In the genomic region with DNA sequence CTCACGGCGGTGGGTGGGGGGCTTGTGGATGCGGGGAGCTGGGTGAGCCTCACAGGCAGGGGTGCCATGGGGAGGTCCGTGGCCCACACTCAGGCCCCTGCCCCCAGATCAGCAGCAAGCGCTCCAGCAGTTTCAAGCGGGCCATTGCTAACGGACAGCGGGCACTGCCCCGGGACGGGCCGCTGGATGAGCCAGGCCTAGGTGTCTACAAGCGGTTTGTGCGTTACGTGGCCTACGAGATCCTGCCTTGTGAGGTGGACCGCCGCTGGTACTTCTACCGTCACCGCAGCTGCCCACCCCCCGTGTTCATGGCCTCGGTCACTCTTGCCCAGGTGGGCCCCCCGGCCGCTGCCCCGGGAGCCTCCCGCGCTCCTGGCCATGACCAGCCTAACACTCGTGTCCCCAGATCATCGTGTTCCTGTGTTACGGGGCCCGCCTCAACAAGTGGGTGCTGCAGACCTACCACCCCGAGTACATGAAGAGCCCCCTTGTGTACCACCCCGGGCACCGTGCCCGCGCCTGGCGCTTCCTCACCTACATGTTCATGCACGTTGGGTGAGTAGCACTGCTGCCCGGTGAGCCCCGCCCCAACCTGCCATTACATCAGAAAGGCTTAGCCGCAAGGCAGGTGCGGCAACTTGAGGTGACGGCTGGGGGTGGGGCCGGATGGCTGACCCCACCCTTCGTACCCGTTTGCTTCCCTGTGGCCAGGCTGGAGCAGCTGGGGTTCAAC, we compare ENCODE assay signal across 13 cellular contexts. TPM values are rescaled to one million over a fixed set of nuclear protein-coding genes. Genes with fewer than 3 reads are reported as not detected.
DNase-seq lines count a peak whose midpoint lies in the region; ATAC-seq, FAIRE-seq and TF ChIP-seq lines count a peak whose summit lies in the region.
"Had no signal": no experiment of that assay in that cellular context is flagged by ENCODE, and none has a peak within 500 bp of the region (broad histone marks: within the 10 kb centered on the region; RNA-seq: fewer than 3 reads in every experiment).

No MANE protein-coding gene starts in this region.

- H3K4me1 ChIP-seq in H1 (replicated peaks in 1 of 4; ENCODE audit: control insufficient read depth in 3 of 4, insufficient read depth in 4 of 4, low read length in 3 of 4) (peaks cover 0 to 37% (median 30%) of the 10 kb centered on the region in 4 experiments; a peak in 6 of 7 replicates), upper lobe of left lung (peaks cover 24 to 56% (median 32%) of the 10 kb centered on the region in 4 donors), body of pancreas (peaks cover 44% of the 10 kb centered on the region)

- CTCF ChIA-PET in H1 (lab: Charles Lee; ENCODE audit: partially characterized antibody) = interaction anchor here (1.1 to 12.0 kb wide), 9 partner anchors 9 to 95 kb away, joined by 3 to 75 read pairs (median 6); a partner anchor contains a TSS

- H3K18ac ChIP-seq in H1 (ENCODE audit: extremely low read depth, low read length) = peak overlapping the region; percentile 48; the same call in 1 of the 2 replicates

- H3K9ac ChIP-seq in H1 (replicated peaks in 1 of 4; ENCODE audit: extremely low read depth in 1 of 4, low read depth in 3 of 4, low read length in 3 of 4) = no peak overlapping the region
- H3K9ac ChIP-seq: parathyroid adenoma had no signal

- H3K27me3 ChIP-seq in H1 (replicated peaks in 1 of 4; ENCODE audit: control insufficient read depth in 3 of 4, extremely low read depth in 1 of 4, insufficient read depth in 3 of 4, low read length in 3 of 4) (peaks cover 0 to 2% (median 0%) of the 10 kb centered on the region in 4 experiments; a peak in 2 of 7 replicates), upper lobe of left lung (no peaks in the 10 kb centered on the region), body of pancreas (no peaks in the 10 kb centered on the region)

- peak; percentile 50 for DNase-seq in activated T-cell treated with anti-CD3 and anti-CD28 coated beads, Interleukin-2, amount 50 U/mL, for 1 hour
- no peak for DNase-seq in activated T-cell treated with anti-CD3 and anti-CD28 coated beads, Interleukin-2, amount 50 U/mL, for 48 hours
- DNase-seq in NCI-H345 (lab: John Stamatoyannopoulos, UW) (peak; percentile 93), H1 (ENCODE audit: low read depth in 1 of 2, low spot score in 2 of 2) (peak in 1 of 2 experiments; percentile 63), upper lobe of left lung (peak; percentile 84 to 91), body of pancreas (no peak), D721Med (ENCODE audit: insufficient read length, low spot score) (no peak)
- DNase-seq: activated T-cell treated with anti-CD3 and anti-CD28 coated beads, Interleukin-2, amount 50 U/mL, for 72 hours; NCI-H1048; stimulated activated naive CD8-positive, alpha-beta T cell treated with anti-CD3 and anti-CD28 coated beads, Interleukin-15, amount 100 ng/mL, for 72 hours had no signal

- no peak overlapping the region for H2BK120ac ChIP-seq in H1 (replicated peaks; ENCODE audit: low read depth, low read length)

- TF ChIP-seq POLR2A in H1 (IDR thresholded peaks at IDR 0.05; ENCODE audit: control extremely low read depth in 1 of 2, low read depth in 2 of 2, low read length in 2 of 2) (no peak), upper lobe of left lung (IDR thresholded peaks at IDR 0.05) (no peak), body of pancreas (IDR thresholded peaks at IDR 0.05) (no peak)

- H3K14ac ChIP-seq in H1 (ENCODE audit: insufficient read length) = no peak overlapping the region

- H2BK15ac ChIP-seq in H1 (ENCODE audit: low read length) = peak overlapping the region; percentile 92; the same call in 1 of the 2 replicates

- H3K36me3 ChIP-seq in H1 (ENCODE audit: control insufficient read depth in 2 of 4, insufficient read depth in 4 of 4, low read length in 3 of 4) (peaks cover 10 to 22% (median 16%) of the 10 kb centered on the region in 4 experiments; a peak in 7 of 8 replicates), upper lobe of left lung (peaks cover 10 to 29% (median 23%) of the 10 kb centered on the region in 4 donors), body of pancreas (replicated peaks in 1 of 2; ENCODE audit: insufficient read depth in 1 of 2, low read depth in 2 of 2) (peaks cover 1 to 12% of the 10 kb centered on the region in 2 donors)

- no peak overlapping the region for H2AFZ ChIP-seq in H1 (ENCODE audit: low read length)
- H2AFZ ChIP-seq: parathyroid adenoma had no signal

- H3K4me3 ChIP-seq in H1 (ENCODE audit: extremely low read depth in 1 of 4, insufficient read depth in 2 of 4, low read depth in 3 of 4, low read length in 4 of 4) (0 out of 8 replicates have a peak overlapping the region, but pooled peaks of 1 of the 4 experiments have one; percentile 8), upper lobe of left lung (no peak overlapping the region), body of pancreas (no peak overlapping the region)

- H4K5ac ChIP-seq in H1 (ENCODE audit: insufficient read length, low read depth, low read length) = no peak overlapping the region

- H3K79me2 ChIP-seq in H1 (ENCODE audit: control insufficient read depth in 1 of 2, insufficient read depth in 2 of 2, low read length in 2 of 2) = peaks cover 0 to 9% of the 10 kb centered on the region in 2 experiments; a peak in 1 of 4 replicates

- H4K91ac ChIP-seq in H1 (replicated peaks; ENCODE audit: insufficient read length, low read length) = peak overlapping the region; percentile 73

- peak overlapping the region; percentile 75; the same call in 1 of the 2 replicates for H2AK5ac ChIP-seq in H1 (ENCODE audit: low read depth, low read length)

- H2BK20ac ChIP-seq in H1 (ENCODE audit: low read length) = no peak overlapping the region; the same call in 1 of the 2 replicates

- TF ChIP-seq CTCF in H1 (IDR thresholded peaks at IDR 0.05; ENCODE audit: control extremely low read depth in 1 of 3, insufficient read depth in 1 of 3, low read depth in 1 of 3, low read length in 3 of 3) (no peak), upper lobe of left lung (IDR thresholded peaks at IDR 0.05) (no peak), body of pancreas (IDR thresholded peaks at IDR 0.05) (no peak), D721Med (IDR thresholded peaks at IDR 0.05; ENCODE audit: insufficient read depth, missing control alignments) (no peak)

- H4K8ac ChIP-seq in H1 (ENCODE audit: extremely low read depth, insufficient read depth, low read length) = peak overlapping the region; percentile 80; the same call in 1 of the 2 replicates

- H2BK12ac ChIP-seq in H1 (ENCODE audit: low read depth, low read length) = peak overlapping the region; percentile 96; the same call in 1 of the 2 replicates

- H3K56ac ChIP-seq in H1 (replicated peaks; ENCODE audit: insufficient read length, low read depth, low read length) = no peak overlapping the region

- no peak for TF ChIP-seq EP300 in H1 (IDR thresholded peaks at IDR 0.05; ENCODE audit: borderline replicate concordance in 1 of 2, low read depth in 2 of 2, low read length in 2 of 2)
- TF ChIP-seq EP300 in upper lobe of left lung (IDR thresholded peaks at IDR 0.05) = no peak

- no peak for TF ChIP-seq RAD21 in H1 (IDR thresholded peaks at IDR 0.05 in 1 of 2, conservative IDR thresholded peaks at IDR 0.05 in 1 of 2; ENCODE audit: low read depth in 2 of 2, low read length in 2 of 2)

- H3K27ac ChIP-seq in H1 (ENCODE audit: low read depth, low read length) (no peak overlapping the region), upper lobe of left lung (no peak overlapping the region), body of pancreas (no peak overlapping the region)
- H3K27ac ChIP-seq: parathyroid adenoma had no signal

- ATAC-seq in upper lobe of left lung (ENCODE audit: low FRiP score in 2 of 2) = peak in 1 of 2 donors; percentile 2
- no peak for ATAC-seq in body of pancreas
- ATAC-seq in GM21786 (IDR thresholded peaks at IDR 0.05; ENCODE audit: unreplicated experiment) = no peak
- ATAC-seq: activated T-cell treated with anti-CD3 and anti-CD28 coated beads, Interleukin-2, amount 50 U/mL, for 72 hours; Right ventricle myocardium inferior; stimulated activated naive CD8-positive, alpha-beta T cell treated with anti-CD3 and anti-CD28 coated beads, Interleukin-15, amount 100 ng/mL, for 72 hours had no signal

- WGBS in H1 (ENCODE audit: extremely low coverage in 1 of 2, insufficient coverage in 1 of 2, insufficient read length in 1 of 2, insufficient replicate concordance in 2 of 2, low coverage in 1 of 2, low lambda C conversion rate in 2 of 2, missing lambda C conversion rate in 1 of 2), 2 experiments = 89% methylated on average over 43 of the region's 45 CpGs; no CpG with 5 or more reads in 1 of the 2 experiments
- WGBS in upper lobe of left lung, 2 donors = 64 to 77% methylated on average over 28 to 43 of the region's 45 CpGs
- WGBS in body of pancreas, 2 donors = 78 to 92% methylated on average over 19 to 45 of the region's 45 CpGs

- peaks cover 6% of the 10 kb centered on the region; the same call in 1 of the 2 replicates for H3K79me1 ChIP-seq in H1 (ENCODE audit: low read depth, low read length)

- H3K23ac ChIP-seq in H1 (ENCODE audit: insufficient read length) = no peak overlapping the region

- FAIRE-seq in H1 (lab: Jason Lieb, UNC) (no peak), D721Med (lab: Jason Lieb, UNC) (no peak)

- H3K4me2 ChIP-seq in H1 (ENCODE audit: insufficient read depth in 1 of 2, low read depth in 2 of 2, low read length in 2 of 2) = peak overlapping the region; percentile 52 to 79

- peaks cover 2 to 27% of the 10 kb centered on the region in 2 experiments for H4K20me1 ChIP-seq in H1 (replicated peaks in 1 of 2; ENCODE audit: control insufficient read depth in 1 of 2, insufficient read depth in 2 of 2, low read length in 2 of 2)

- peak overlapping the region; percentile 26; the same call in 1 of the 2 replicates for H2BK5ac ChIP-seq in H1 (ENCODE audit: low read depth, low read length)

- no peaks in the 10 kb centered on the region for H3K9me3 ChIP-seq in H1 (ENCODE audit: insufficient read depth in 2 of 2, low read depth in 1 of 2, low read length in 1 of 2)
- H3K9me3 ChIP-seq in upper lobe of left lung = no peaks in the 10 kb centered on the region
- H3K9me3 ChIP-seq in body of pancreas = no peaks in the 10 kb centered on the region

- peaks cover 15% of the 10 kb centered on the region for H3K23me2 ChIP-seq in H1 (ENCODE audit: low read depth, low read length)

- POLR2A ChIA-PET in H1 (lab: Charles Lee; ENCODE audit: partially characterized antibody) = interaction anchor here (1.4 to 13.3 kb wide), 9 partner anchors 7 to 126 kb away, joined by 3 to 214 read pairs (median 10); a partner anchor contains a TSS

- peak overlapping the region; percentile 69 for H3K4ac ChIP-seq in H1 (replicated peaks; ENCODE audit: insufficient read length, low read depth, low read length)

- intact Hi-C loops in body of pancreas (cut with DNase I) = no loop called here

RNA-seq across cellular contexts. Expression of a gene that starts 1.3 kb away (rescaled TPM):
- 4.0 TPM in 2 replicates for total RNA-seq in H1 (2021; fragmentation: NEBNext Ultra II Directional; extraction: Animal tissue kit (Norgen Biotek cat#: 25700))
- polyA plus RNA-seq in H1 (2011; rRNA removed) = 8.1 and 14.0 TPM in 2 replicates
- polyA plus RNA-seq in H1 (2011; cell fraction: cytosol; rRNA removed) = 9.4 TPM
- 47.4 TPM for polyA plus RNA-seq in H1 (2011; cell fraction: nucleus; rRNA removed)
- polyA plus RNA-seq in H1 (2012, experiment 1 of 2) = 2.6 to 6.5 TPM (median 4.9 TPM) in 4 replicates
- polyA plus RNA-seq in H1 (2012, experiment 2 of 2) = 3.3 TPM
- polyA plus RNA-seq in H1 (2013, experiment 1 of 2) = 2.7 TPM
- 2.6 TPM for polyA plus RNA-seq in H1 (2013, experiment 2 of 2)
- polyA minus RNA-seq in H1 (2011; rRNA and poly(A)+ RNA removed) = 0.98 and 1.4 TPM in 2 replicates
- 2.2 TPM for polyA minus RNA-seq in H1 (2011; cell fraction: cytosol; rRNA and poly(A)+ RNA removed)
- polyA minus RNA-seq in H1 (2011; cell fraction: nucleus; rRNA and poly(A)+ RNA removed) = 4.9 TPM
- total RNA-seq in upper lobe of left lung (1 to 10 TPM in 2 of 6 donors, under 1 TPM in 3, not detected in 1; 0.59 to 2.1 (median 0.76) TPM), body of pancreas (1 to 10 TPM; 1.8 to 4.3 TPM)

RNA-seq across cellular contexts. Expression of a gene that starts 3.5 kb away (rescaled TPM):
- 87.3 and 89.9 TPM in 2 replicates for total RNA-seq in H1 (2021; fragmentation: NEBNext Ultra II Directional; extraction: Animal tissue kit (Norgen Biotek cat#: 25700))
- 103 and 151 TPM in 2 replicates for polyA plus RNA-seq in H1 (2011; rRNA removed)
- polyA plus RNA-seq in H1 (2011; cell fraction: cytosol; rRNA removed) = 100 TPM
- polyA plus RNA-seq in H1 (2011; cell fraction: nucleus; rRNA removed) = 144 TPM
- polyA plus RNA-seq in H1 (2012, experiment 1 of 2) = 77.5 to 93.5 TPM (median 86.7 TPM) in 4 replicates
- 69.7 TPM for polyA plus RNA-seq in H1 (2012, experiment 2 of 2)
- 78.6 TPM for polyA plus RNA-seq in H1 (2013, experiment 1 of 2)
- 80.5 TPM for polyA plus RNA-seq in H1 (2013, experiment 2 of 2)
- 25.9 and 33.2 TPM in 2 replicates for polyA minus RNA-seq in H1 (2011; rRNA and poly(A)+ RNA removed)
- polyA minus RNA-seq in H1 (2011; cell fraction: cytosol; rRNA and poly(A)+ RNA removed) = 26.9 TPM
- 32.9 TPM for polyA minus RNA-seq in H1 (2011; cell fraction: nucleus; rRNA and poly(A)+ RNA removed)
- 100 to 1,000 TPM; 101 to 186 (median 118) TPM for total RNA-seq in upper lobe of left lung
- total RNA-seq in body of pancreas = 100 to 1,000 TPM in 1 of 2 donors, 10 to 100 TPM in 1; 63.3 to 205 TPM

RNA-seq across cellular contexts. Expression of a gene that starts 7.4 kb away (rescaled TPM):
- 46.4 and 49.0 TPM in 2 replicates for total RNA-seq in H1 (2021; fragmentation: NEBNext Ultra II Directional; extraction: Animal tissue kit (Norgen Biotek cat#: 25700))
- polyA plus RNA-seq in H1 (2011; rRNA removed) = 87.4 and 127 TPM in 2 replicates
- 72.6 TPM for polyA plus RNA-seq in H1 (2011; cell fraction: cytosol; rRNA removed)
- polyA plus RNA-seq in H1 (2011; cell fraction: nucleus; rRNA removed) = 139 TPM
- polyA plus RNA-seq in H1 (2012, experiment 1 of 2) = 27.9 to 60.1 TPM (median 58.0 TPM) in 4 replicates
- polyA plus RNA-seq in H1 (2012, experiment 2 of 2) = 50.5 TPM
- 47.0 TPM for polyA plus RNA-seq in H1 (2013, experiment 1 of 2)
- 52.1 TPM for polyA plus RNA-seq in H1 (2013, experiment 2 of 2)
- polyA minus RNA-seq in H1 (2011; rRNA and poly(A)+ RNA removed) = 17.3 and 27.7 TPM in 2 replicates
- polyA minus RNA-seq in H1 (2011; cell fraction: cytosol; rRNA and poly(A)+ RNA removed) = 25.0 TPM
- 49.3 TPM for polyA minus RNA-seq in H1 (2011; cell fraction: nucleus; rRNA and poly(A)+ RNA removed)
- total RNA-seq in upper lobe of left lung (100 to 1,000 TPM in 1 of 6 donors, 10 to 100 TPM in 5; 60.0 to 109 (median 65.5) TPM), body of pancreas (100 to 1,000 TPM in 1 of 2 donors, 10 to 100 TPM in 1; 49.5 to 128 TPM)

RNA-seq across cellular contexts. Expression of a gene that starts 8.8 kb away (rescaled TPM):
- total RNA-seq in H1 (2021; fragmentation: NEBNext Ultra II Directional; extraction: Animal tissue kit (Norgen Biotek cat#: 25700)) = 149 and 162 TPM in 2 replicates
- 194 and 320 TPM in 2 replicates for polyA plus RNA-seq in H1 (2011; rRNA removed)
- 230 TPM for polyA plus RNA-seq in H1 (2011; cell fraction: cytosol; rRNA removed)
- 1,150 TPM for polyA plus RNA-seq in H1 (2011; cell fraction: nucleus; rRNA removed)
- polyA plus RNA-seq in H1 (2012, experiment 1 of 2) = 115 to 182 TPM (median 174 TPM) in 4 replicates
- 126 TPM for polyA plus RNA-seq in H1 (2012, experiment 2 of 2)
- 139 TPM for polyA plus RNA-seq in H1 (2013, experiment 1 of 2)
- polyA plus RNA-seq in H1 (2013, experiment 2 of 2) = 113 TPM
- 37.9 and 39.8 TPM in 2 replicates for polyA minus RNA-seq in H1 (2011; rRNA and poly(A)+ RNA removed)
- polyA minus RNA-seq in H1 (2011; cell fraction: cytosol; rRNA and poly(A)+ RNA removed) = 73.9 TPM
- polyA minus RNA-seq in H1 (2011; cell fraction: nucleus; rRNA and poly(A)+ RNA removed) = 130 TPM
- total RNA-seq in upper lobe of left lung = 100 to 1,000 TPM in 4 of 6 donors, 10 to 100 TPM in 2; 53.0 to 535 (median 107) TPM
- 10 to 100 TPM; 65.6 to 89.0 TPM for total RNA-seq in body of pancreas

RNA-seq across cellular contexts. Expression of a gene that starts 13.5 kb away (rescaled TPM):
- total RNA-seq in H1 (2021; fragmentation: NEBNext Ultra II Directional; extraction: Animal tissue kit (Norgen Biotek cat#: 25700)) = 17.7 and 21.1 TPM in 2 replicates
- polyA plus RNA-seq in H1 (2011; rRNA removed) = 15.1 and 26.0 TPM in 2 replicates
- polyA plus RNA-seq in H1 (2011; cell fraction: cytosol; rRNA removed) = 12.1 TPM
- polyA plus RNA-seq in H1 (2011; cell fraction: nucleus; rRNA removed) = 34.3 TPM
- polyA plus RNA-seq in H1 (2012, experiment 1 of 2) = 11.5 to 19.6 TPM (median 17.9 TPM) in 4 replicates
- polyA plus RNA-seq in H1 (2012, experiment 2 of 2) = 18.1 TPM
- polyA plus RNA-seq in H1 (2013, experiment 1 of 2) = 12.8 TPM
- 11.5 TPM for polyA plus RNA-seq in H1 (2013, experiment 2 of 2)
- 8.6 and 9.8 TPM in 2 replicates for polyA minus RNA-seq in H1 (2011; rRNA and poly(A)+ RNA removed)
- 12.8 TPM for polyA minus RNA-seq in H1 (2011; cell fraction: cytosol; rRNA and poly(A)+ RNA removed)
- polyA minus RNA-seq in H1 (2011; cell fraction: nucleus; rRNA and poly(A)+ RNA removed) = 14.1 TPM
- total RNA-seq in upper lobe of left lung = 10 to 100 TPM in 5 of 6 donors, 1 to 10 TPM in 1; 8.3 to 20.6 (median 14.3) TPM
- 10 to 100 TPM in 1 of 2 donors, 1 to 10 TPM in 1; 8.6 to 16.8 TPM for total RNA-seq in body of pancreas

Comparison
In these comparisons a context has a peak if more than half of its experiments do, and no peak if none do; other contexts are left out.
1. DNase-seq: peak in activated T-cell treated with anti-CD3 and anti-CD28 coated beads, Interleukin-2, amount 50 U/mL, for 1 hour (single experiment), NCI-H345 (single experiment) and upper lobe of left lung (2 of 2); none in activated T-cell treated with anti-CD3 and anti-CD28 coated beads, Interleukin-2, amount 50 U/mL, for 48 hours (0 of 2), body of pancreas (0 of 4) and D721Med (single experiment).